In the genomic region with DNA sequence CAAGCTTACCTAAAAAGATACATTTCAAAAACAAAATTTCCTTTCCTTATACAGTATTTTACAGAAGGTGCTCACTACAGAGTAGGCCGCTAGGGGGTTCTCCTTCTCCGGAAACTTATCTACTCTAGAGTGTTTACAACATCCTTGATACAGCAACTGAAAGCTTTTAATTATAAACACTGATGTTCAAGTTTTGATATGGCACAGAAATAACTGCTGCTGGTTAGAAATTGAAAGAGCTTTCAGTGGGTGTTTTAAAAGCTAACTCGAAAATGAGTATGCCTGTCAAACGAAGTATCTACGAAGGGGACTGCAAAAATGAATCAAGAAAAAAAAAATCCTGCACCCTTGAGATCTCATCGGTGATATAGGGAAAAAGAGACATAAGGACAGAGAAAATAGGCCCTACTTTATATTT, we compare ENCODE assay signal across 8 cellular contexts. TPM values are rescaled to one million over a fixed set of nuclear protein-coding genes. Genes with fewer than 3 reads are reported as not detected.
A peak's percentile ranks its signal among the peaks of the same experiment; 100 is the strongest.
DNase-seq lines count a peak whose midpoint lies in the region; ATAC-seq, FAIRE-seq and TF ChIP-seq lines count a peak whose summit lies in the region.

No MANE protein-coding gene starts in this region.

- no peaks in the 10 kb centered on the region for H3K9me3 Mint-ChIP-seq in activated naive CD8-positive, alpha-beta T cell (ENCODE audit: low read depth)
- peaks cover 4% of the 10 kb centered on the region for H3K9me3 Mint-ChIP-seq in glutamatergic neuron (ENCODE audit: unreplicated experiment)

- peaks cover 11 to 40% (median 39%) of the 10 kb centered on the region in 3 donors for H3K4me1 ChIP-seq in pancreas

- no peaks in the 10 kb centered on the region for H3K27me3 Mint-ChIP-seq in activated naive CD8-positive, alpha-beta T cell
- peaks cover 6% of the 10 kb centered on the region for H3K27me3 Mint-ChIP-seq in glutamatergic neuron (ENCODE audit: unreplicated experiment)

- peaks cover 7% of the 10 kb centered on the region for H3K36me3 Mint-ChIP-seq in activated naive CD8-positive, alpha-beta T cell
- no peaks in the 10 kb centered on the region for H3K36me3 Mint-ChIP-seq in glutamatergic neuron (ENCODE audit: unreplicated experiment)

- DNase-seq in OCI-M1 (lab: John Stamatoyannopoulos, UW) = peak; percentile 90
- DNase-seq in glutamatergic neuron = no peak
- peak in 3 of 6 donors; percentile 24 to 53 (median 39) for DNase-seq in pancreas
- no peak for DNase-seq in omental fat pad (ENCODE audit: low spot score)
- no peak for DNase-seq in GOT3 (lab: John Stamatoyannopoulos, UW)

- peaks cover 67% of the 10 kb centered on the region for H3K4me1 Mint-ChIP-seq in activated naive CD8-positive, alpha-beta T cell (ENCODE audit: low read depth)
- H3K4me1 Mint-ChIP-seq in glutamatergic neuron (ENCODE audit: low read depth, unreplicated experiment) = peaks cover 7% of the 10 kb centered on the region

- H3K4me3 ChIP-seq in GM08714 (ENCODE audit: low read length) (peak overlapping the region; percentile 74), pancreas (peak overlapping the region; percentile 67 to 96 (median 88))

- no peaks in the 10 kb centered on the region for H3K27me3 ChIP-seq in pancreas

- peak; percentile 83 for TF ChIP-seq CTCF in glutamatergic neuron (IDR thresholded peaks at IDR 0.05; ENCODE audit: partially characterized antibody, unreplicated experiment)
- peak; percentile 59 to 68 (median 64) for TF ChIP-seq CTCF in pancreas (IDR thresholded peaks at IDR 0.05)
- peak in 1 of 3 donors; percentile 58 for TF ChIP-seq CTCF in omental fat pad (IDR thresholded peaks at IDR 0.05)

- no peaks in the 10 kb centered on the region for H3K9me3 ChIP-seq in pancreas

- H3K4me3 Mint-ChIP-seq in activated naive CD8-positive, alpha-beta T cell = peak overlapping the region; percentile 98
- H3K4me3 Mint-ChIP-seq in glutamatergic neuron (ENCODE audit: unreplicated experiment) = peak overlapping the region; percentile 100

- intact Hi-C loops in pancreas (cut with DNase I) = no loop called here

- H3K27ac ChIP-seq in pancreas = peak overlapping the region in 3 of 4 donors; percentile 70 to 94 (median 86)

- H3K36me3 ChIP-seq in pancreas = peaks cover 0 to 15% (median 0%) of the 10 kb centered on the region in 3 donors

- no peak for FAIRE-seq in pancreas (lab: Jason Lieb, UNC)

- ATAC-seq in HG03378 (IDR thresholded peaks at IDR 0.05; ENCODE audit: unreplicated experiment) (peak; percentile 31), pancreas (peak; percentile 30 to 57 (median 46)), omental fat pad (ENCODE audit: low FRiP score) (no peak)

- 0 to 1% methylated on average over 6 of the region's 6 CpGs for WGBS in pancreas, 2 donors

- peak overlapping the region; percentile 98 for H3K27ac Mint-ChIP-seq in activated naive CD8-positive, alpha-beta T cell
- peak overlapping the region; percentile 98 for H3K27ac Mint-ChIP-seq in glutamatergic neuron (ENCODE audit: unreplicated experiment)

RNA-seq across cellular contexts. Expression of gene YOD1, which starts 1.0 kb away (rescaled TPM):
- total RNA-seq in glutamatergic neuron (ENCODE audit: unreplicated experiment) = 7.9 TPM
- total RNA-seq in pancreas = 1 to 10 TPM; 1.8 to 4.0 (median 2.3) TPM
- polyA plus RNA-seq in pancreas = 1 to 10 TPM; 1.1 to 2.4 TPM
- total RNA-seq in omental fat pad = 10 to 100 TPM in 1 of 4 donors, 1 to 10 TPM in 3; 6.1 to 11.7 (median 7.9) TPM

RNA-seq across cellular contexts. Expression of gene PFKFB2, which starts 3.1 kb away (rescaled TPM):
- total RNA-seq in glutamatergic neuron (ENCODE audit: unreplicated experiment) (3.6 TPM), pancreas (10 to 100 TPM in 3 of 6 donors, 1 to 10 TPM in 3; 4.4 to 19.6 (median 9.9) TPM), omental fat pad (10 to 100 TPM in 1 of 4 donors, 1 to 10 TPM in 3; 4.0 to 16.1 (median 6.1) TPM)
- polyA plus RNA-seq in pancreas = 10 to 100 TPM in 1 of 2 donors, 1 to 10 TPM in 1; 8.0 to 28.5 TPM

RNA-seq across cellular contexts. Expression of gene C1orf116, which starts 17.4 kb away (rescaled TPM):
- total RNA-seq in glutamatergic neuron (ENCODE audit: unreplicated experiment) (not detected), pancreas (10 to 100 TPM in 4 of 6 donors, 1 to 10 TPM in 2; 7.8 to 26.9 (median 10.1) TPM), omental fat pad (under 1 TPM in 2 of 4 donors, not detected in 2; 0.13 to 0.16 TPM)
- polyA plus RNA-seq in pancreas = 10 to 100 TPM in 1 of 2 donors, 1 to 10 TPM in 1; 9.4 to 11.7 TPM

RNA-seq across cellular contexts. Expression of gene C4BPB, which starts 38.7 kb away (rescaled TPM):
- total RNA-seq in glutamatergic neuron (ENCODE audit: unreplicated experiment) (not detected), pancreas (1 to 10 TPM; 1.6 to 6.3 (median 3.1) TPM), omental fat pad (1 to 10 TPM in 3 of 4 donors, under 1 TPM in 1; 0.24 to 6.0 (median 2.1) TPM)
- polyA plus RNA-seq in pancreas = 10 to 100 TPM in 1 of 2 donors, 1 to 10 TPM in 1; 7.0 to 34.1 TPM

RNA-seq across cellular contexts. Expression of gene C4BPA, which starts 54.0 kb away (rescaled TPM):
- total RNA-seq in glutamatergic neuron (ENCODE audit: unreplicated experiment) (not detected), pancreas (10 to 100 TPM in 1 of 6 donors, 1 to 10 TPM in 5; 1.4 to 15.4 (median 7.7) TPM), omental fat pad (1 to 10 TPM in 1 of 4 donors, not detected in 3; 3.3 TPM)
- 10 to 100 TPM in 1 of 2 donors, 1 to 10 TPM in 1; 7.2 to 11.9 TPM for polyA plus RNA-seq in pancreas
